ENCODE assay signal across 12 cellular contexts in genomic region chr16:29901607-29901945, GRCh38. TPM values are rescaled to one million over a fixed set of nuclear protein-coding genes. Genes with fewer than 3 reads are reported as not detected.
DNase-seq lines count a peak whose midpoint lies in the region; ATAC-seq lines count a peak whose summit lies in the region.
"Had no signal": no experiment of that assay in that cellular context is flagged by ENCODE, and none has a peak within 500 bp of the region (broad histone marks: within the 10 kb centered on the region; RNA-seq: fewer than 3 reads in every experiment).

No MANE protein-coding gene starts in this region.

- H3K27ac Mint-ChIP-seq in stimulated activated naive CD8-positive, alpha-beta T cell treated with anti-CD3 and anti-CD28 coated beads, Interleukin-15, Interleukin-2, amounts not matched to agents 100 ng/mL and 50 ng/mL, for 24 hours = no peak overlapping the region
- no peak overlapping the region for H3K27ac Mint-ChIP-seq in activated T-helper 17 cell treated with anti-CD3 and anti-CD28 coated beads, Interleukin-2, amount 50 U/mL, for 72 hours
- no peak overlapping the region for H3K27ac Mint-ChIP-seq in immature natural killer cell
- no peak overlapping the region for H3K27ac Mint-ChIP-seq in stimulated activated naive B cell treated with anti-CD40 and anti-IgM and Interleukin-4, amounts not matched to agents 10 μg/mL and 1 μg/mL and 100 μg/mL, for 72 hours

- no peaks in the 10 kb centered on the region for H3K4me1 ChIP-seq in right cardiac atrium (ENCODE audit: control insufficient read depth, insufficient read depth, low read length)
- H3K4me1 ChIP-seq: upper lobe of right lung had no signal

- H3K9me3 Mint-ChIP-seq in stimulated activated naive CD8-positive, alpha-beta T cell treated with anti-CD3 and anti-CD28 coated beads, Interleukin-15, Interleukin-2, amounts not matched to agents 100 ng/mL and 50 ng/mL, for 24 hours = no peaks in the 10 kb centered on the region
- no peaks in the 10 kb centered on the region for H3K9me3 Mint-ChIP-seq in activated T-helper 17 cell treated with anti-CD3 and anti-CD28 coated beads, Interleukin-2, amount 50 U/mL, for 72 hours
- no peaks in the 10 kb centered on the region for H3K9me3 Mint-ChIP-seq in immature natural killer cell
- H3K9me3 Mint-ChIP-seq in stimulated activated naive B cell treated with anti-CD40 and anti-IgM and Interleukin-4, amounts not matched to agents 10 μg/mL and 1 μg/mL and 100 μg/mL, for 72 hours = no peaks in the 10 kb centered on the region

- H3K4me3 Mint-ChIP-seq in stimulated activated naive CD8-positive, alpha-beta T cell treated with anti-CD3 and anti-CD28 coated beads, Interleukin-15, Interleukin-2, amounts not matched to agents 100 ng/mL and 50 ng/mL, for 24 hours = peak overlapping the region; percentile 49
- peak overlapping the region; percentile 42 for H3K4me3 Mint-ChIP-seq in activated T-helper 17 cell treated with anti-CD3 and anti-CD28 coated beads, Interleukin-2, amount 50 U/mL, for 72 hours
- H3K4me3 Mint-ChIP-seq in immature natural killer cell = peak overlapping the region in 3 of 5 donors; percentile 22 to 30 (median 29)
- H3K4me3 Mint-ChIP-seq in stimulated activated naive B cell treated with anti-CD40 and anti-IgM and Interleukin-4, amounts not matched to agents 10 μg/mL and 1 μg/mL and 100 μg/mL, for 72 hours = peak overlapping the region in 1 of 2 donors; percentile 22

- WGBS in right cardiac atrium = 87% methylated on average over 19 of the region's 19 CpGs

- H3K4me3 ChIP-seq in right cardiac atrium (ENCODE audit: low read length) = no peak overlapping the region

- peaks cover 22% of the 10 kb centered on the region for H3K27me3 Mint-ChIP-seq in stimulated activated naive CD8-positive, alpha-beta T cell treated with anti-CD3 and anti-CD28 coated beads, Interleukin-15, Interleukin-2, amounts not matched to agents 100 ng/mL and 50 ng/mL, for 24 hours
- peaks cover 25% of the 10 kb centered on the region for H3K27me3 Mint-ChIP-seq in activated T-helper 17 cell treated with anti-CD3 and anti-CD28 coated beads, Interleukin-2, amount 50 U/mL, for 72 hours
- peaks cover 5 to 20% (median 11%) of the 10 kb centered on the region in 3 donors for H3K27me3 Mint-ChIP-seq in immature natural killer cell (ENCODE audit: low read depth in 3 of 3)
- H3K27me3 Mint-ChIP-seq in stimulated activated naive B cell treated with anti-CD40 and anti-IgM and Interleukin-4, amounts not matched to agents 10 μg/mL and 1 μg/mL and 100 μg/mL, for 72 hours = peaks cover 32 to 36% of the 10 kb centered on the region in 2 donors

- no peak overlapping the region for H3K27ac ChIP-seq in right cardiac atrium (ENCODE audit: low read length)
- H3K27ac ChIP-seq: upper lobe of right lung had no signal

- H3K36me3 Mint-ChIP-seq in stimulated activated naive CD8-positive, alpha-beta T cell treated with anti-CD3 and anti-CD28 coated beads, Interleukin-15, Interleukin-2, amounts not matched to agents 100 ng/mL and 50 ng/mL, for 24 hours (ENCODE audit: low read depth) = no peaks in the 10 kb centered on the region
- H3K36me3 Mint-ChIP-seq in activated T-helper 17 cell treated with anti-CD3 and anti-CD28 coated beads, Interleukin-2, amount 50 U/mL, for 72 hours (ENCODE audit: low read depth) = no peaks in the 10 kb centered on the region
- peaks cover 0 to 3% (median 0%) of the 10 kb centered on the region in 3 donors for H3K36me3 Mint-ChIP-seq in immature natural killer cell
- H3K36me3 Mint-ChIP-seq in stimulated activated naive B cell treated with anti-CD40 and anti-IgM and Interleukin-4, amounts not matched to agents 10 μg/mL and 1 μg/mL and 100 μg/mL, for 72 hours = peaks cover 4 to 6% of the 10 kb centered on the region in 2 donors

- DNase-seq in stimulated activated naive CD8-positive, alpha-beta T cell treated with anti-CD3 and anti-CD28 coated beads, Interleukin-15, Interleukin-2, amounts not matched to agents 100 U/mL and 50 U/mL, for 24 hours = no peak
- DNase-seq in immature natural killer cell = no peak
- DNase-seq in NCI-H345 (lab: John Stamatoyannopoulos, UW) = no peak
- no peak for DNase-seq in activated CD4-positive, CD25-positive, alpha-beta regulatory T cell (lab: John Stamatoyannopoulos, UW)
- DNase-seq in stimulated activated naive B cell treated with anti-CD40 and anti-IgM and Interleukin-4, amounts not matched to agents 10 μg/mL and 1 μg/mL and 100 μg/mL, for 72 hours = no peak
- DNase-seq in right cardiac atrium = no peak
- DNase-seq: activated CD4-positive, alpha-beta T cell treated with anti-CD3 and anti-CD28 coated beads, Interleukin-2, amount 50 U/mL, for 48 hours; midbrain; NCI-H1436; upper lobe of right lung had no signal

- ATAC-seq in stimulated activated naive CD8-positive, alpha-beta T cell treated with anti-CD3 and anti-CD28 coated beads, Interleukin-15, Interleukin-2, amounts not matched to agents 100 U/mL and 50 U/mL, for 24 hours = no peak
- no peak for ATAC-seq in activated T-helper 17 cell treated with anti-CD3 and anti-CD28 coated beads, Interleukin-2, amount 50 U/mL, for 72 hours (replicated peaks)
- no peak for ATAC-seq in stimulated activated naive B cell treated with anti-CD40 and anti-IgM and Interleukin-4, amounts not matched to agents 10 μg/mL and 1 μg/mL and 100 μg/mL, for 72 hours (replicated peaks)
- no peak for ATAC-seq in right cardiac atrium
- ATAC-seq: upper lobe of right lung had no signal

- H3K9me3 ChIP-seq in right cardiac atrium (ENCODE audit: control insufficient read depth, low read length) = no peaks in the 10 kb centered on the region
- H3K9me3 ChIP-seq: upper lobe of right lung had no signal

- peaks cover 10% of the 10 kb centered on the region for H3K4me1 Mint-ChIP-seq in stimulated activated naive CD8-positive, alpha-beta T cell treated with anti-CD3 and anti-CD28 coated beads, Interleukin-15, Interleukin-2, amounts not matched to agents 100 ng/mL and 50 ng/mL, for 24 hours (ENCODE audit: low read depth)
- H3K4me1 Mint-ChIP-seq in activated T-helper 17 cell treated with anti-CD3 and anti-CD28 coated beads, Interleukin-2, amount 50 U/mL, for 72 hours = peaks cover 12% of the 10 kb centered on the region
- peaks cover 0 to 14% of the 10 kb centered on the region in 2 donors for H3K4me1 Mint-ChIP-seq in immature natural killer cell
- peaks cover 10 to 33% of the 10 kb centered on the region in 2 donors for H3K4me1 Mint-ChIP-seq in stimulated activated naive B cell treated with anti-CD40 and anti-IgM and Interleukin-4, amounts not matched to agents 10 μg/mL and 1 μg/mL and 100 μg/mL, for 72 hours

- intact Hi-C loops in right cardiac atrium (cut with DNase I) = no loop called here

- no peaks in the 10 kb centered on the region for H3K27me3 ChIP-seq in right cardiac atrium (ENCODE audit: control insufficient read depth, insufficient read depth)

RNA-seq across cellular contexts. Expression of gene ASPHD1, which starts 1.3 kb away (rescaled TPM):
- total RNA-seq in activated T-helper 17 cell treated with anti-CD3 and anti-CD28 coated beads, Interleukin-2, amount 50 U/mL, for 72 hours = 1 to 10 TPM; 3.1 to 3.5 TPM
- polyA plus RNA-seq in immature natural killer cell (not detected), right cardiac atrium (0.14 TPM)
- total RNA-seq in right cardiac atrium = under 1 TPM in 3 of 4 donors, not detected in 1; 0.24 to 0.50 (median 0.28) TPM

RNA-seq across cellular contexts. Expression of gene SEZ6L2, which starts 2.2 kb away (rescaled TPM):
- under 1 TPM in 1 of 2 donors, not detected in 1; 0.56 TPM for total RNA-seq in activated T-helper 17 cell treated with anti-CD3 and anti-CD28 coated beads, Interleukin-2, amount 50 U/mL, for 72 hours
- polyA plus RNA-seq in immature natural killer cell (not detected), right cardiac atrium (0.36 TPM)
- total RNA-seq in right cardiac atrium = 1 to 10 TPM; 1.5 to 3.6 (median 2.1) TPM

RNA-seq across cellular contexts. Expression of gene KCTD13, which starts 24.4 kb away (rescaled TPM):
- 10 to 100 TPM; 31.9 to 36.0 TPM for total RNA-seq in activated T-helper 17 cell treated with anti-CD3 and anti-CD28 coated beads, Interleukin-2, amount 50 U/mL, for 72 hours
- polyA plus RNA-seq in immature natural killer cell (10 to 100 TPM in 1 of 3 donors, 1 to 10 TPM in 2; 3.5 to 13.8 (median 9.2) TPM), right cardiac atrium (7.1 TPM)
- 10 to 100 TPM in 2 of 4 donors, 1 to 10 TPM in 2; 7.3 to 12.8 (median 9.2) TPM for total RNA-seq in right cardiac atrium

RNA-seq across cellular contexts. Expression of gene CDIPT, which starts 38.5 kb away (rescaled TPM):
- total RNA-seq in activated T-helper 17 cell treated with anti-CD3 and anti-CD28 coated beads, Interleukin-2, amount 50 U/mL, for 72 hours = 10 to 100 TPM; 36.1 to 45.9 TPM
- polyA plus RNA-seq in immature natural killer cell (100 to 1,000 TPM in 2 of 3 donors, 10 to 100 TPM in 1; 77.6 to 115 (median 110) TPM), right cardiac atrium (106 TPM)
- 100 to 1,000 TPM in 2 of 4 donors, 10 to 100 TPM in 2; 86.7 to 109 (median 99.1) TPM for total RNA-seq in right cardiac atrium
